Comparison of ENCODE assay signal across 1 cellular context in the genomic region with DNA sequence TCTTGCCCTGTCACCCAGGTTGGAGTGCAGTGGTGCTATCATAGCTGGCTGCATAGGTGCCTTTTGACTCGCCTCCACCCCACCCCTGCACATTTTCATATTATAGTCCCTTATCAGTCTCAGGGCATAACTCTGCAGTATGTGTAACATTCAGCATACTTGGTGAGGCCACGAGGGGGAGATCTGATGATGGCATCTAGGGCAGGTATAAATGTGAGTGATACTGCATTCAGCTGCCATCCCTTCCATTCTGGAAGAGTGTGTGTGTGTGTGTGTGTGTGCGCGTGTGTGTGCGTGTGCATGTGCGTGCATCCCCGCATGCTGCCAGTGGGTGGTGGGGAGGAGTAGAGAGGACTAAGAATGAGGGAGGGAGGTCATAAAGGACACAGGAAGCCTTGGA.
TF ChIP-seq lines count a peak whose summit lies in the region.

No MANE protein-coding gene starts in this region.

TF ChIP-seq in K562, 482 proteins besides CTCF, POLR2A, EP300 and RAD21 (continued from another document and continues in another):
- TF ChIP-seq STAG1 (CRISPR knock-in tag; IDR thresholded peaks at IDR 0.05; ENCODE audit: borderline replicate concordance) (no peak), BRD9 (IDR thresholded peaks at IDR 0.05; ENCODE audit: low read depth, partially characterized antibody) (peak; percentile 69), SUPT5H (IDR thresholded peaks at IDR 0.05) (no peak), CC2D1A (IDR thresholded peaks at IDR 0.05) (peak; percentile 42; the same call in 1 of the 2 replicates), ZNF316 (IDR thresholded peaks at IDR 0.05) (0 out of 2 replicates have a peak, but pooled peaks have one; percentile 6), BHLHE40 (IDR thresholded peaks at IDR 0.05; ENCODE audit: low read length) (peak; percentile 58), TAF1 (IDR thresholded peaks at IDR 0.05; ENCODE audit: control insufficient read depth, extremely low read depth, insufficient read depth, low read length, severe bottlenecking) (no peak), CXXC5 (CRISPR knock-in tag; IDR thresholded peaks at IDR 0.05) (peak; percentile 50; the same call in 1 of the 2 replicates), NFIC (IDR thresholded peaks at IDR 0.05) (peak; percentile 31; the same call in 1 of the 2 replicates), ZBTB1 (CRISPR knock-in tag; IDR thresholded peaks at IDR 0.05; ENCODE audit: borderline replicate concordance, low read depth) (no peak), ZSCAN32 (CRISPR knock-in tag; IDR thresholded peaks at IDR 0.05) (no peak), CTBP1 (IDR thresholded peaks at IDR 0.05; ENCODE audit: borderline replicate concordance) (peak; percentile 61; the same call in 1 of the 2 replicates), ZNF263 (CRISPR knock-in tag; IDR thresholded peaks at IDR 0.05; ENCODE audit: borderline replicate concordance) (0 out of 2 replicates have a peak, but pooled peaks have one; percentile 52), MTA3 (IDR thresholded peaks at IDR 0.05; ENCODE audit: borderline replicate concordance) (peak; percentile 61; the same call in 1 of the 2 replicates), NFRKB (IDR thresholded peaks at IDR 0.05; ENCODE audit: low read depth) (0 out of 2 replicates have a peak, but pooled peaks have one; percentile 24), MED1 (CRISPR knock-in tag; IDR thresholded peaks at IDR 0.05; ENCODE audit: borderline replicate concordance) (no peak), ZBTB7A (IDR thresholded peaks at IDR 0.05; ENCODE audit: borderline replicate concordance, control insufficient read depth, low read depth, low read length) (no peak), BRCA1 (IDR thresholded peaks at IDR 0.05) (no peak), BRCA1 (CRISPR knock-in tag; IDR thresholded peaks at IDR 0.05) (no peak), CBX3 (IDR thresholded peaks at IDR 0.05; ENCODE audit: borderline replicate concordance in 1 of 2, low read length in 2 of 2) (peak in 1 of 2 experiments; percentile 67; a peak in 1 of 3 replicates), POLR2AphosphoS5 (IDR thresholded peaks at IDR 0.05; ENCODE audit: control insufficient read depth, insufficient read depth, low read depth, low read length) (peak; percentile 13; the same call in 1 of the 2 replicates), SRSF3 (IDR thresholded peaks at IDR 0.05; ENCODE audit: insufficient read depth, low read length) (no peak), DPF2 (IDR thresholded peaks at IDR 0.05) (peak; percentile 83; the same call in 1 of the 2 replicates), PML (IDR thresholded peaks at IDR 0.05; ENCODE audit: low read length) (no peak), ZNF507 (tag; conservative IDR thresholded peaks at IDR 0.05) (no peak), ZKSCAN1 (IDR thresholded peaks at IDR 0.05; ENCODE audit: low read depth, low read length) (0 out of 2 replicates have a peak, but pooled peaks have one; percentile 32), CSDE1 (IDR thresholded peaks at IDR 0.05) (0 out of 4 replicates have a peak, but pooled peaks of 1 of the 2 experiments have one; percentile 17), MAFK (IDR thresholded peaks at IDR 0.05; ENCODE audit: low read length) (no peak), IRF2 (CRISPR knock-in tag; IDR thresholded peaks at IDR 0.05) (no peak), SMARCA5 (IDR thresholded peaks at IDR 0.05) (peak; percentile 80)
- TF ChIP-seq, protein P1, sequence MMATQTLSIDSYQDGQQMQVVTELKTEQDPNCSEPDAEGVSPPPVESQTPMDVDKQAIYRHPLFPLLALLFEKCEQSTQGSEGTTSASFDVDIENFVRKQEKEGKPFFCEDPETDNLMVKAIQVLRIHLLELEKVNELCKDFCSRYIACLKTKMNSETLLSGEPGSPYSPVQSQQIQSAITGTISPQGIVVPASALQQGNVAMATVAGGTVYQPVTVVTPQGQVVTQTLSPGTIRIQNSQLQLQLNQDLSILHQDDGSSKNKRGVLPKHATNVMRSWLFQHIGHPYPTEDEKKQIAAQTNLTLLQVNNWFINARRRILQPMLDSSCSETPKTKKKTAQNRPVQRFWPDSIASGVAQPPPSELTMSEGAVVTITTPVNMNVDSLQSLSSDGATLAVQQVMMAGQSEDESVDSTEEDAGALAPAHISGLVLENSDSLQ (IDR thresholded peaks at IDR 0.05) = 0 out of 2 replicates have a peak, but pooled peaks have one; percentile 13
- TF ChIP-seq, protein P2, sequence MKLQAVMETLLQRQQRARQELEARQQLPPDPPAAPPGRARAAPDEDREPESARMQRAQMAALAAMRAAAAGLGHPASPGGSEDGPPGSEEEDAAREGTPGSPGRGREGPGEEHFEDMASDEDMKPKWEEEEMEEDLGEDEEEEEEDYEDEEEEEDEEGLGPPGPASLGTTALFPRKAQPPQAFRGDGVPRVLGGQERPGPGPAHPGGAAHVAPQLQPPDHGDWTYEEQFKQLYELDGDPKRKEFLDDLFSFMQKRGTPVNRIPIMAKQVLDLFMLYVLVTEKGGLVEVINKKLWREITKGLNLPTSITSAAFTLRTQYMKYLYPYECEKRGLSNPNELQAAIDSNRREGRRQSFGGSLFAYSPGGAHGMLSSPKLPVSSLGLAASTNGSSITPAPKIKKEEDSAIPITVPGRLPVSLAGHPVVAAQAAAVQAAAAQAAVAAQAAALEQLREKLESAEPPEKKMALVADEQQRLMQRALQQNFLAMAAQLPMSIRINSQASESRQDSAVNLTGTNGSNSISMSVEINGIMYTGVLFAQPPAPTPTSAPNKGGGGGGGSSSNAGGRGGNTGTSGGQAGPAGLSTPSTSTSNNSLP (IDR thresholded peaks at IDR 0.05; ENCODE audit: borderline replicate concordance, low read depth, low read length) = peak; percentile 97
- TF ChIP-seq, protein P3, sequence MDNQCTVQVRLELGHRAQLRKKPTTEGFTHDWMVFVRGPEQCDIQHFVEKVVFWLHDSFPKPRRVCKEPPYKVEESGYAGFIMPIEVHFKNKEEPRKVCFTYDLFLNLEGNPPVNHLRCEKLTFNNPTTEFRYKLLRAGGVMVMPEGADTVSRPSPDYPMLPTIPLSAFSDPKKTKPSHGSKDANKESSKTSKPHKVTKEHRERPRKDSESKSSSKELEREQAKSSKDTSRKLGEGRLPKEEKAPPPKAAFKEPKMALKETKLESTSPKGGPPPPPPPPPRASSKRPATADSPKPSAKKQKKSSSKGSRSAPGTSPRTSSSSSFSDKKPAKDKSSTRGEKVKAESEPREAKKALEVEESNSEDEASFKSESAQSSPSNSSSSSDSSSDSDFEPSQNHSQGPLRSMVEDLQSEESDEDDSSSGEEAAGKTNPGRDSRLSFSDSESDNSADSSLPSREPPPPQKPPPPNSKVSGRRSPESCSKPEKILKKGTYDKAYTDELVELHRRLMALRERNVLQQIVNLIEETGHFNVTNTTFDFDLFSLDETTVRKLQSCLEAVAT (IDR thresholded peaks at IDR 0.05) = peak in 1 of 2 experiments; percentile 34; a peak in 1 of 4 replicates
- TF ChIP-seq, protein P4, sequence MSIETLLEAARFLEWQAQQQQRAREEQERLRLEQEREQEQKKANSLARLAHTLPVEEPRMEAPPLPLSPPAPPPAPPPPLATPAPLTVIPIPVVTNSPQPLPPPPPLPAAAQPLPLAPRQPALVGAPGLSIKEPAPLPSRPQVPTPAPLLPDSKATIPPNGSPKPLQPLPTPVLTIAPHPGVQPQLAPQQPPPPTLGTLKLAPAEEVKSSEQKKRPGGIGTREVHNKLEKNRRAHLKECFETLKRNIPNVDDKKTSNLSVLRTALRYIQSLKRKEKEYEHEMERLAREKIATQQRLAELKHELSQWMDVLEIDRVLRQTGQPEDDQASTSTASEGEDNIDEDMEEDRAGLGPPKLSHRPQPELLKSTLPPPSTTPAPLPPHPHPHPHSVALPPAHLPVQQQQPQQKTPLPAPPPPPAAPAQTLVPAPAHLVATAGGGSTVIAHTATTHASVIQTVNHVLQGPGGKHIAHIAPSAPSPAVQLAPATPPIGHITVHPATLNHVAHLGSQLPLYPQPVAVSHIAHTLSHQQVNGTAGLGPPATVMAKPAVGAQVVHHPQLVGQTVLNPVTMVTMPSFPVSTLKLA (conservative IDR thresholded peaks at IDR 0.05) = peak; percentile 56 to 58; a peak in 3 of 4 replicates
- TF ChIP-seq, protein P5, sequence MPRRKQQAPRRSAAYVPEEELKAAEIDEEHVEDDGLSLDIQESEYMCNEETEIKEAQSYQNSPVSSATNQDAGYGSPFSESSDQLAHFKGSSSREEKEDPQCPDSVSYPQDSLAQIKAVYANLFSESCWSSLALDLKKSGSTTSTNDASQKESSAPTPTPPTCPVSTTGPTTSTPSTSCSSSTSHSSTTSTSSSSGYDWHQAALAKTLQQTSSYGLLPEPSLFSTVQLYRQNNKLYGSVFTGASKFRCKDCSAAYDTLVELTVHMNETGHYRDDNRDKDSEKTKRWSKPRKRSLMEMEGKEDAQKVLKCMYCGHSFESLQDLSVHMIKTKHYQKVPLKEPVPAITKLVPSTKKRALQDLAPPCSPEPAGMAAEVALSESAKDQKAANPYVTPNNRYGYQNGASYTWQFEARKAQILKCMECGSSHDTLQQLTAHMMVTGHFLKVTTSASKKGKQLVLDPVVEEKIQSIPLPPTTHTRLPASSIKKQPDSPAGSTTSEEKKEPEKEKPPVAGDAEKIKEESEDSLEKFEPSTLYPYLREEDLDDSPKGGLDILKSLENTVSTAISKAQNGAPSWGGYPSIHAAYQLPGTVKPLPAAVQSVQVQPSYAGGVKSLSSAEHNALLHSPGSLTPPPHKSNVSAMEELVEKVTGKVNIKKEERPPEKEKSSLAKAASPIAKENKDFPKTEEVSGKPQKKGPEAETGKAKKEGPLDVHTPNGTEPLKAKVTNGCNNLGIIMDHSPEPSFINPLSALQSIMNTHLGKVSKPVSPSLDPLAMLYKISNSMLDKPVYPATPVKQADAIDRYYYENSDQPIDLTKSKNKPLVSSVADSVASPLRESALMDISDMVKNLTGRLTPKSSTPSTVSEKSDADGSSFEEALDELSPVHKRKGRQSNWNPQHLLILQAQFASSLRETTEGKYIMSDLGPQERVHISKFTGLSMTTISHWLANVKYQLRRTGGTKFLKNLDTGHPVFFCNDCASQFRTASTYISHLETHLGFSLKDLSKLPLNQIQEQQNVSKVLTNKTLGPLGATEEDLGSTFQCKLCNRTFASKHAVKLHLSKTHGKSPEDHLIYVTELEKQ (CRISPR knock-in tag; IDR thresholded peaks at IDR 0.05) = no peak
- TF ChIP-seq, protein P6, sequence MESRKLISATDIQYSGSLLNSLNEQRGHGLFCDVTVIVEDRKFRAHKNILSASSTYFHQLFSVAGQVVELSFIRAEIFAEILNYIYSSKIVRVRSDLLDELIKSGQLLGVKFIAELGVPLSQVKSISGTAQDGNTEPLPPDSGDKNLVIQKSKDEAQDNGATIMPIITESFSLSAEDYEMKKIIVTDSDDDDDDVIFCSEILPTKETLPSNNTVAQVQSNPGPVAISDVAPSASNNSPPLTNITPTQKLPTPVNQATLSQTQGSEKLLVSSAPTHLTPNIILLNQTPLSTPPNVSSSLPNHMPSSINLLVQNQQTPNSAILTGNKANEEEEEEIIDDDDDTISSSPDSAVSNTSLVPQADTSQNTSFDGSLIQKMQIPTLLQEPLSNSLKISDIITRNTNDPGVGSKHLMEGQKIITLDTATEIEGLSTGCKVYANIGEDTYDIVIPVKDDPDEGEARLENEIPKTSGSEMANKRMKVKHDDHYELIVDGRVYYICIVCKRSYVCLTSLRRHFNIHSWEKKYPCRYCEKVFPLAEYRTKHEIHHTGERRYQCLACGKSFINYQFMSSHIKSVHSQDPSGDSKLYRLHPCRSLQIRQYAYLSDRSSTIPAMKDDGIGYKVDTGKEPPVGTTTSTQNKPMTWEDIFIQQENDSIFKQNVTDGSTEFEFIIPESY (CRISPR knock-in tag; IDR thresholded peaks at IDR 0.05) = peak; percentile 75
- TF ChIP-seq, protein P7, sequence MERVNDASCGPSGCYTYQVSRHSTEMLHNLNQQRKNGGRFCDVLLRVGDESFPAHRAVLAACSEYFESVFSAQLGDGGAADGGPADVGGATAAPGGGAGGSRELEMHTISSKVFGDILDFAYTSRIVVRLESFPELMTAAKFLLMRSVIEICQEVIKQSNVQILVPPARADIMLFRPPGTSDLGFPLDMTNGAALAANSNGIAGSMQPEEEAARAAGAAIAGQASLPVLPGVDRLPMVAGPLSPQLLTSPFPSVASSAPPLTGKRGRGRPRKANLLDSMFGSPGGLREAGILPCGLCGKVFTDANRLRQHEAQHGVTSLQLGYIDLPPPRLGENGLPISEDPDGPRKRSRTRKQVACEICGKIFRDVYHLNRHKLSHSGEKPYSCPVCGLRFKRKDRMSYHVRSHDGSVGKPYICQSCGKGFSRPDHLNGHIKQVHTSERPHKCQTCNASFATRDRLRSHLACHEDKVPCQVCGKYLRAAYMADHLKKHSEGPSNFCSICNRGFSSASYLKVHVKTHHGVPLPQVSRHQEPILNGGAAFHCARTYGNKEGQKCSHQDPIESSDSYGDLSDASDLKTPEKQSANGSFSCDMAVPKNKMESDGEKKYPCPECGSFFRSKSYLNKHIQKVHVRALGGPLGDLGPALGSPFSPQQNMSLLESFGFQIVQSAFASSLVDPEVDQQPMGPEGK (CRISPR knock-in tag; IDR thresholded peaks at IDR 0.05; ENCODE audit: borderline replicate concordance) = no peak
- TF ChIP-seq, protein P8, sequence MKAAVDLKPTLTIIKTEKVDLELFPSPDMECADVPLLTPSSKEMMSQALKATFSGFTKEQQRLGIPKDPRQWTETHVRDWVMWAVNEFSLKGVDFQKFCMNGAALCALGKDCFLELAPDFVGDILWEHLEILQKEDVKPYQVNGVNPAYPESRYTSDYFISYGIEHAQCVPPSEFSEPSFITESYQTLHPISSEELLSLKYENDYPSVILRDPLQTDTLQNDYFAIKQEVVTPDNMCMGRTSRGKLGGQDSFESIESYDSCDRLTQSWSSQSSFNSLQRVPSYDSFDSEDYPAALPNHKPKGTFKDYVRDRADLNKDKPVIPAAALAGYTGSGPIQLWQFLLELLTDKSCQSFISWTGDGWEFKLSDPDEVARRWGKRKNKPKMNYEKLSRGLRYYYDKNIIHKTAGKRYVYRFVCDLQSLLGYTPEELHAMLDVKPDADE (conservative IDR thresholded peaks at IDR 0.05; ENCODE audit: control insufficient read depth, low read depth, low read length) = no peak
- TF ChIP-seq, protein P9, sequence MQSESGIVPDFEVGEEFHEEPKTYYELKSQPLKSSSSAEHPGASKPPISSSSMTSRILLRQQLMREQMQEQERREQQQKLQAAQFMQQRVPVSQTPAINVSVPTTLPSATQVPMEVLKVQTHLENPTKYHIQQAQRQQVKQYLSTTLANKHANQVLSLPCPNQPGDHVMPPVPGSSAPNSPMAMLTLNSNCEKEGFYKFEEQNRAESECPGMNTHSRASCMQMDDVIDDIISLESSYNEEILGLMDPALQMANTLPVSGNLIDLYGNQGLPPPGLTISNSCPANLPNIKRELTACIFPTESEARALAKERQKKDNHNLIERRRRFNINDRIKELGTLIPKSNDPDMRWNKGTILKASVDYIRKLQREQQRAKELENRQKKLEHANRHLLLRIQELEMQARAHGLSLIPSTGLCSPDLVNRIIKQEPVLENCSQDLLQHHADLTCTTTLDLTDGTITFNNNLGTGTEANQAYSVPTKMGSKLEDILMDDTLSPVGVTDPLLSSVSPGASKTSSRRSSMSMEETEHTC (IDR thresholded peaks at IDR 0.05) = no peak
